8 cellular contexts compared by ENCODE assay signal in the genomic region with DNA sequence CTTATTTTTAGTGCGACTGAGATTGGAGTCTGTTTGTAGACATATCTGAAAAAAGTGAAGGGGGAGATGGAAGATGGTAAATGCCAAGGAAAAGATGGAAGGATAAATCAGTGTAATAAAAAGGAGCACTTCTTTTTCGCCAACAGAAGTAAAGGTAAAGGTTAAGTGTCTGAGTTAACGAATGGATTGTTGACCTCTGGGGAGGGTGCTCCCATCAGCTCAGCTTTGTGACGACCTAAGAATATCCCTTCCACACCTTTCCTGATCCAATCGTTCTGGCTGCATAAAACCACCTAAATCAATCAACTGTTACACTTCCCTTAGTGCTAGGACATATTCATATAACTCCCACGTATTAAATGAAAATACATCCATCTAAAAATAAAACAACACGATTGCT. TPM values are rescaled to one million over a fixed set of nuclear protein-coding genes. Genes with fewer than 3 reads are reported as not detected.
DNase-seq lines count a peak whose midpoint lies in the region; ATAC-seq and TF ChIP-seq lines count a peak whose summit lies in the region.

No MANE protein-coding gene starts in this region.

- DNase-seq in GM12865 (ENCODE audit: low read depth) (peak; percentile 7), SK-N-MC (ENCODE audit: low read depth, low spot score) (no peak), D341Med (ENCODE audit: low spot score) (no peak)
- no peak for DNase-seq in activated CD4-positive, CD25-positive, alpha-beta regulatory T cell treated with anti-CD3 and anti-CD28 coated beads, Interleukin-2, amount 50 U/mL, for 72 hours

- H3K27ac ChIP-seq in SK-N-MC = peak overlapping the region; percentile 91
- peak overlapping the region; percentile 90 to 97 (median 96) for H3K27ac ChIP-seq in gastroesophageal sphincter
- H3K27ac ChIP-seq in rectal smooth muscle tissue (ENCODE audit: low read depth, low read length) = peak overlapping the region; percentile 99

- peak overlapping the region; percentile 76 for H3K4me3 ChIP-seq in GM12865 (ENCODE audit: low read depth, low read length)
- H3K4me3 ChIP-seq in SK-N-MC = peak overlapping the region; percentile 99
- H3K4me3 ChIP-seq in gastroesophageal sphincter = peak overlapping the region; percentile 54 to 75
- H3K4me3 ChIP-seq in rectal smooth muscle tissue (ENCODE audit: low read length) = peak overlapping the region; percentile 98

- TF ChIP-seq CTCF in GM12865 (IDR thresholded peaks at IDR 0.05; ENCODE audit: insufficient read depth, low read depth, low read length, missing control alignments) (no peak), gastroesophageal sphincter (IDR thresholded peaks at IDR 0.05) (no peak)

- peak overlapping the region; percentile 99 for H3K9ac ChIP-seq in SK-N-MC (ENCODE audit: insufficient read length)
- H3K9ac ChIP-seq in rectal smooth muscle tissue (ENCODE audit: low read length) = peak overlapping the region; percentile 98

- H3K9me3 ChIP-seq in SK-N-MC (ENCODE audit: low read depth, low read length) (no peaks in the 10 kb centered on the region), gastroesophageal sphincter (no peaks in the 10 kb centered on the region)

- H3K27me3 ChIP-seq in gastroesophageal sphincter (no peaks in the 10 kb centered on the region), rectal smooth muscle tissue (ENCODE audit: control insufficient read depth, insufficient read depth, low read length) (no peaks in the 10 kb centered on the region)

- no peak for TF ChIP-seq EP300 in gastroesophageal sphincter (IDR thresholded peaks at IDR 0.05)

- no peak for TF ChIP-seq POLR2A in gastroesophageal sphincter (IDR thresholded peaks at IDR 0.05)

- peaks cover 6 to 53% (median 8%) of the 10 kb centered on the region in 3 donors for H3K4me1 ChIP-seq in gastroesophageal sphincter
- peaks cover 8% of the 10 kb centered on the region for H3K4me1 ChIP-seq in rectal smooth muscle tissue (ENCODE audit: control insufficient read depth, insufficient read depth, low read length)

- 0 to 11% methylated on average over 6 to 7 of the region's 7 CpGs for WGBS in gastroesophageal sphincter (ENCODE audit: low coverage in 1 of 2), 2 donors

- ATAC-seq in gastroesophageal sphincter (no peak), HG03025 (IDR thresholded peaks at IDR 0.05; ENCODE audit: low FRiP score, unreplicated experiment) (no peak), HG02840 (IDR thresholded peaks at IDR 0.05; ENCODE audit: low FRiP score, unreplicated experiment) (no peak)

- H3K36me3 ChIP-seq in SK-N-MC (ENCODE audit: insufficient read depth, low read length) (peaks cover 20% of the 10 kb centered on the region), gastroesophageal sphincter (no peaks in the 10 kb centered on the region), rectal smooth muscle tissue (ENCODE audit: control insufficient read depth, insufficient read depth, low read length) (no peaks in the 10 kb centered on the region)

RNA-seq across cellular contexts. Expression of a gene that starts 0.8 kb away (rescaled TPM):
- 10 to 100 TPM in 1 of 4 donors, 1 to 10 TPM in 3; 4.5 to 12.8 (median 5.3) TPM for total RNA-seq in gastroesophageal sphincter

RNA-seq across cellular contexts. Expression of a gene that starts 1.0 kb away (rescaled TPM):
- 10 to 100 TPM; 16.0 to 31.7 (median 19.2) TPM for total RNA-seq in gastroesophageal sphincter

RNA-seq across cellular contexts. Expression of a gene that starts 39.8 kb away (rescaled TPM):
- 100 to 1,000 TPM in 3 of 4 donors, 10 to 100 TPM in 1; 97.8 to 177 (median 119) TPM for total RNA-seq in gastroesophageal sphincter
